In genomic region chr12:66399626-66399931, GRCh38 we compare ENCODE assay signal across 29 cellular contexts.
"Had no signal": no experiment of that assay in that cellular context is flagged by ENCODE, and none has a peak within 500 bp of the region (broad histone marks: within the 10 kb centered on the region; RNA-seq: fewer than 3 reads in every experiment).

No MANE protein-coding gene starts in this region.

- H3K27me3 ChIP-seq: breast epithelium, gastrocnemius medialis, hepatocyte, right lobe of liver had no signal

- H2AFZ ChIP-seq: hepatocyte had no signal

- H3K36me3 ChIP-seq: breast epithelium, gastrocnemius medialis, lower lobe of right lung, right lobe of liver, thoracic aorta had no signal

- ATAC-seq: activated CD8-positive, alpha-beta T cell treated with anti-CD3 and anti-CD28 coated beads, Interleukin-2, amount 10 ng/mL, durations not matched to agents 7 days and 5 days; activated naive CD8-positive, alpha-beta T cell treated with anti-CD3 and anti-CD28 coated beads, Interleukin-2, amount 50 U/mL, for 24 hours; gastrocnemius medialis; lower lobe of right lung; naive thymus-derived CD4-positive, alpha-beta T cell; right lobe of liver; T-cell had no signal

- H3K4me3 ChIP-seq: breast epithelium, gastrocnemius medialis, hepatocyte, lower lobe of right lung, right lobe of liver, thoracic aorta had no signal

- H3K9me3 ChIP-seq: breast epithelium, gastrocnemius medialis, lower lobe of right lung, right lobe of liver, thoracic aorta had no signal

- H3K27ac ChIP-seq: breast epithelium, gastrocnemius medialis, hepatocyte, lower lobe of right lung, right lobe of liver, thoracic aorta had no signal

- H3K4me1 Mint-ChIP-seq: activated B cell treated with CpG ODN at 0.5 μM for 24 hours; neural crest cell; stimulated activated effector memory CD8-positive, alpha-beta T cell treated with anti-CD3 and anti-CD28 coated beads, Interleukin-12 subunit alpha, Interleukin-12 subunit beta, amount 100 ng/mL, for 72 hours had no signal

- H3K36me3 Mint-ChIP-seq: activated CD8-positive, alpha-beta memory T cell treated with anti-CD3 and anti-CD28 coated beads, Interleukin-2, amount 10 ng/mL, durations not matched to agents 7 days and 5 days; naive thymus-derived CD4-positive, alpha-beta T cell; stimulated activated effector memory CD8-positive, alpha-beta T cell treated with anti-CD3 and anti-CD28 coated beads, Interleukin-12 subunit alpha, Interleukin-12 subunit beta, amount 100 ng/mL, for 72 hours; T-cell had no signal

- H3K79me2 ChIP-seq: hepatocyte had no signal

- H3K27me3 Mint-ChIP-seq: activated B cell treated with CpG ODN at 0.5 μM for 24 hours had no signal

- H3K9me3 Mint-ChIP-seq: activated B cell treated with CpG ODN at 0.5 μM for 24 hours; activated naive CD4-positive, alpha-beta T cell treated with anti-CD3 and anti-CD28 coated beads, Interleukin-2, amount 50 U/mL, for 24 hours; activated naive CD8-positive, alpha-beta T cell treated with anti-CD3 and anti-CD28 coated beads, Interleukin-2, amount 50 U/mL, for 24 hours; activated T-helper 2 cell treated with anti-CD3 and anti-CD28 coated beads, Interferon-gamma antibody, Interleukin-2, Interleukin-4, amounts not matched to agents 10 μg/mL and 5 μg/mL and 100 μg/mL, durations not matched to agents 14 hours and 24 hours and 36 hours; central memory CD8-positive, alpha-beta T cell; naive thymus-derived CD4-positive, alpha-beta T cell; neural crest cell; stimulated activated effector memory CD8-positive, alpha-beta T cell treated with anti-CD3 and anti-CD28 coated beads, Interleukin-12 subunit alpha, Interleukin-12 subunit beta, amount 100 ng/mL, for 72 hours; stimulated activated naive CD8-positive, alpha-beta T cell treated with anti-CD3 and anti-CD28 coated beads, Interleukin-15, Interleukin-2, amounts not matched to agents 100 ng/mL and 50 ng/mL, for 24 hours; T-cell; T-helper 2 cell treated with Interferon-gamma antibody and Interleukin-4, amounts not matched to agents 5 μg/mL and 100 μg/mL, for 36 hours had no signal

- H3K4me2 ChIP-seq: hepatocyte had no signal

- DNase-seq: activated B cell treated with CpG ODN at 0.5 μM for 24 hours; activated CD4-positive, alpha-beta T cell treated with anti-CD3 and anti-CD28 coated beads, Interleukin-2, amount 50 U/mL, for 1 hour; activated CD8-positive, alpha-beta T cell treated with anti-CD3 and anti-CD28 coated beads, Interleukin-2, amount 10 ng/mL, durations not matched to agents 7 days and 5 days; activated naive CD8-positive, alpha-beta T cell treated with anti-CD3 and anti-CD28 coated beads, Interleukin-2, amount 50 U/mL, for 24 hours; activated T-cell treated with anti-CD3 and anti-CD28 coated beads, Interleukin-2, amount 50 U/mL, for 48 hours; amygdala; effector CD8-positive, alpha-beta T cell; gastrocnemius medialis; glutamatergic neuron; islet precursor cell; lower lobe of right lung; naive thymus-derived CD4-positive, alpha-beta T cell; occipital lobe; right lobe of liver; small intestine; stimulated activated CD4-positive, alpha-beta T cell treated with anti-CD3 and anti-CD28 coated beads, Interleukin-4, amount 100 ng/mL, for 24 hours; T-cell; trophoblast cell had no signal

- H3K27ac Mint-ChIP-seq: activated B cell treated with CpG ODN at 0.5 μM for 24 hours; activated CD8-positive, alpha-beta memory T cell treated with anti-CD3 and anti-CD28 coated beads, Interleukin-2, amount 10 ng/mL, durations not matched to agents 7 days and 5 days; activated CD8-positive, alpha-beta T cell treated with anti-CD3 and anti-CD28 coated beads, Interleukin-2, amount 10 ng/mL, durations not matched to agents 7 days and 5 days; activated naive CD4-positive, alpha-beta T cell treated with anti-CD3 and anti-CD28 coated beads, Interleukin-2, amount 50 U/mL, for 24 hours; activated naive CD8-positive, alpha-beta T cell treated with anti-CD3 and anti-CD28 coated beads, Interleukin-2, amount 50 U/mL, for 24 hours; activated T-helper 2 cell treated with anti-CD3 and anti-CD28 coated beads, Interferon-gamma antibody, Interleukin-2, Interleukin-4, amounts not matched to agents 10 μg/mL and 5 μg/mL and 100 μg/mL, durations not matched to agents 14 hours and 24 hours and 36 hours; naive thymus-derived CD4-positive, alpha-beta T cell; stimulated activated effector memory CD8-positive, alpha-beta T cell treated with anti-CD3 and anti-CD28 coated beads, Interleukin-12 subunit alpha, Interleukin-12 subunit beta, amount 100 ng/mL, for 72 hours; stimulated activated naive CD8-positive, alpha-beta T cell treated with anti-CD3 and anti-CD28 coated beads, Interleukin-15, Interleukin-2, amounts not matched to agents 100 ng/mL and 50 ng/mL, for 24 hours; T-cell; T-helper 2 cell treated with Interferon-gamma antibody and Interleukin-4, amounts not matched to agents 5 μg/mL and 100 μg/mL, for 36 hours had no signal

- H3K4me3 Mint-ChIP-seq: activated B cell treated with CpG ODN at 0.5 μM for 24 hours; activated CD8-positive, alpha-beta memory T cell treated with anti-CD3 and anti-CD28 coated beads, Interleukin-2, amount 10 ng/mL, durations not matched to agents 7 days and 5 days; activated CD8-positive, alpha-beta T cell treated with anti-CD3 and anti-CD28 coated beads, Interleukin-2, amount 10 ng/mL, durations not matched to agents 7 days and 5 days; activated naive CD4-positive, alpha-beta T cell treated with anti-CD3 and anti-CD28 coated beads, Interleukin-2, amount 50 U/mL, for 24 hours; activated naive CD8-positive, alpha-beta T cell treated with anti-CD3 and anti-CD28 coated beads, Interleukin-2, amount 50 U/mL, for 24 hours; central memory CD8-positive, alpha-beta T cell; naive thymus-derived CD4-positive, alpha-beta T cell; neural crest cell; stimulated activated effector memory CD8-positive, alpha-beta T cell treated with anti-CD3 and anti-CD28 coated beads, Interleukin-12 subunit alpha, Interleukin-12 subunit beta, amount 100 ng/mL, for 72 hours; stimulated activated naive CD8-positive, alpha-beta T cell treated with anti-CD3 and anti-CD28 coated beads, Interleukin-15, Interleukin-2, amounts not matched to agents 100 ng/mL and 50 ng/mL, for 24 hours; T-cell; T-helper 2 cell treated with Interferon-gamma antibody and Interleukin-4, amounts not matched to agents 5 μg/mL and 100 μg/mL, for 36 hours had no signal

- H3K4me1 ChIP-seq: breast epithelium, gastrocnemius medialis, lower lobe of right lung, right lobe of liver had no signal
